In the genomic region with DNA sequence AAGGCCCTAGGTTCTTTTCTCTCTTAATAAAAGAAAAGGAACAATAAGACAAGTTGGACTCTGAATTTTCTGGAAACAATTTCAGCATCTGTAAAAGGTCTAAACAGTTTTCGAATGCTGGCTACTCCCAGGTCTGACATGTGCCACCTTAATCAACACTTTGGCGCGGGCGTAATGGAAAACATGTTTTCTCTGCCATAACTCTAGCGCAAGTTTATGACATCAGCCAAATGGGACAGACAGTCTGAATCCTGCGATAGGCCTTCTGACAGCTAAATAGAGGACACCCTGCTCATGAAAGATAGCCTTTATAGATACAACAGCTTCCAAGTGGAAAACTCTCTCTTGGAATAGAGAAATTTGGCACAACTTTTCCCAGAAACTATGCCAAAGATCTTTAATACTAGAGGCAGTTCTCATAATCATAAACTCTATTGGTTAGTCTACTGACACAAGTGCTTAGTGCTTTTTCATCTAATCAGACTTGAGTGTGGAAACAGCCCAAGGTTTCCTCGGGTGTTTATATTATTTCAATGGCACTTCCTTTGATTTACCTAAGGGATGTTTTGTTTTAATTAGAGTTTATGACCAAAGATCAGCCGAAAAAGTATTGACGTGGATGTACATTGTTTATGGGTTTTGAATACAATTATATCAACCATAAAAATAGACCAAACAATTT, we compare ENCODE assay signal across 22 cellular contexts.
DNase-seq lines count a peak whose midpoint lies in the region; ATAC-seq and TF ChIP-seq lines count a peak whose summit lies in the region.
"Had no signal": no experiment of that assay in that cellular context is flagged by ENCODE, and none has a peak within 500 bp of the region (broad histone marks: within the 10 kb centered on the region; RNA-seq: fewer than 3 reads in every experiment).

No MANE protein-coding gene starts in this region.

- H3K27me3 ChIP-seq in lung (ENCODE audit: control insufficient read depth, insufficient read depth) (no peaks in the 10 kb centered on the region), subcutaneous abdominal adipose tissue (ENCODE audit: control insufficient read depth in 5 of 5, insufficient read depth in 4 of 5, low read length in 5 of 5) (no peaks in the 10 kb centered on the region)

- DNase-seq in NCI-H446 treated with DMSO at 0.1 percent for 48 hours (lab: John Stamatoyannopoulos, UW) (peak; percentile 63), fibroblast of the conjunctiva (ENCODE audit: low read depth) (peak; percentile 12), lung (ENCODE audit: low spot score) (no peak), inferior parietal cortex (ENCODE audit: extremely low spot score) (no peak), SKM-1 treated with dmso at 0.1 percent for 144 hours (lab: John Stamatoyannopoulos, UW; ENCODE audit: unreplicated experiment) (no peak), kidney glomerular epithelial cell (lab: John Stamatoyannopoulos, UW) (no peak), HuH-7 (ENCODE audit: low spot score) (no peak)
- DNase-seq: activated CD4-positive, alpha-beta T cell treated with anti-CD3 and anti-CD28 coated beads for 36 hours; C1 segment of cervical spinal cord; DMS153; effector memory CD4-positive, alpha-beta T cell; GF-D8; hypothalamus; IMR-90; kidney; NCI-H2171; NCI-H69; nephron progenitor cell; stimulated activated CD4-positive, alpha-beta T cell treated with anti-CD3 and anti-CD28 coated beads, Interleukin-4, amount 100 ng/mL, for 24 hours had no signal

- TF ChIP-seq CTCF in lung (IDR thresholded peaks at IDR 0.05; ENCODE audit: control extremely low read depth, extremely low read depth) = no peak

- 55 to 83% methylated on average over 9 of the region's 9 CpGs for WGBS in lung, 2 donors

- no peaks in the 10 kb centered on the region for H3K9me3 ChIP-seq in lung (ENCODE audit: control insufficient read depth in 2 of 2, insufficient read depth in 1 of 2, low read length in 1 of 2)
- no peaks in the 10 kb centered on the region for H3K9me3 ChIP-seq in subcutaneous abdominal adipose tissue (ENCODE audit: control insufficient read depth in 5 of 5, low read length in 5 of 5)

- H3K4me1 ChIP-seq in lung (ENCODE audit: control insufficient read depth in 2 of 2, insufficient read depth in 2 of 2, low read length in 2 of 2) (peaks cover 4 to 29% of the 10 kb centered on the region in 2 donors), subcutaneous abdominal adipose tissue (ENCODE audit: control insufficient read depth in 5 of 5, insufficient read depth in 5 of 5, low read length in 5 of 5) (peaks cover 2 to 22% (median 16%) of the 10 kb centered on the region in 5 donors)

- H3K36me3 ChIP-seq in lung (ENCODE audit: control insufficient read depth in 2 of 2, insufficient read depth in 2 of 2, low read length in 2 of 2) (no peaks in the 10 kb centered on the region), subcutaneous abdominal adipose tissue (ENCODE audit: control insufficient read depth in 5 of 5, insufficient read depth in 5 of 5, low read length in 5 of 5) (no peaks in the 10 kb centered on the region)

- no peak for ATAC-seq in lung (ENCODE audit: insufficient read depth, low FRiP score)
- ATAC-seq: activated CD4-positive, alpha-beta T cell treated with anti-CD3 and anti-CD28 coated beads for 36 hours had no signal

- no peak overlapping the region for H3K4me3 ChIP-seq in lung
- peak overlapping the region in 1 of 5 donors; percentile 19 for H3K4me3 ChIP-seq in subcutaneous abdominal adipose tissue (ENCODE audit: low read depth in 1 of 5, low read length in 5 of 5)
- H3K4me3 ChIP-seq: smooth muscle cell had no signal

- no peak overlapping the region for H3K9ac ChIP-seq in subcutaneous abdominal adipose tissue (ENCODE audit: low read length in 5 of 5)

- H3K27ac ChIP-seq in lung (ENCODE audit: low read depth in 1 of 2, low read length in 1 of 2) (peak overlapping the region; percentile 68 to 88), subcutaneous abdominal adipose tissue (ENCODE audit: low read depth, low read length) (peak overlapping the region; percentile 77)
- H3K27ac ChIP-seq: HL-60 had no signal

Comparison
In these comparisons a context has a peak if more than half of its experiments do, and no peak if none do; other contexts are left out.
1. DNase-seq: peak in NCI-H446 treated with DMSO at 0.1 percent for 48 hours (single experiment) and fibroblast of the conjunctiva (single experiment); none in lung (single experiment), inferior parietal cortex (single experiment), SKM-1 treated with dmso at 0.1 percent for 144 hours (single experiment), kidney glomerular epithelial cell (single experiment) and HuH-7 (single experiment).